ENCODE assay signal across 1 cellular context in the genomic region with DNA sequence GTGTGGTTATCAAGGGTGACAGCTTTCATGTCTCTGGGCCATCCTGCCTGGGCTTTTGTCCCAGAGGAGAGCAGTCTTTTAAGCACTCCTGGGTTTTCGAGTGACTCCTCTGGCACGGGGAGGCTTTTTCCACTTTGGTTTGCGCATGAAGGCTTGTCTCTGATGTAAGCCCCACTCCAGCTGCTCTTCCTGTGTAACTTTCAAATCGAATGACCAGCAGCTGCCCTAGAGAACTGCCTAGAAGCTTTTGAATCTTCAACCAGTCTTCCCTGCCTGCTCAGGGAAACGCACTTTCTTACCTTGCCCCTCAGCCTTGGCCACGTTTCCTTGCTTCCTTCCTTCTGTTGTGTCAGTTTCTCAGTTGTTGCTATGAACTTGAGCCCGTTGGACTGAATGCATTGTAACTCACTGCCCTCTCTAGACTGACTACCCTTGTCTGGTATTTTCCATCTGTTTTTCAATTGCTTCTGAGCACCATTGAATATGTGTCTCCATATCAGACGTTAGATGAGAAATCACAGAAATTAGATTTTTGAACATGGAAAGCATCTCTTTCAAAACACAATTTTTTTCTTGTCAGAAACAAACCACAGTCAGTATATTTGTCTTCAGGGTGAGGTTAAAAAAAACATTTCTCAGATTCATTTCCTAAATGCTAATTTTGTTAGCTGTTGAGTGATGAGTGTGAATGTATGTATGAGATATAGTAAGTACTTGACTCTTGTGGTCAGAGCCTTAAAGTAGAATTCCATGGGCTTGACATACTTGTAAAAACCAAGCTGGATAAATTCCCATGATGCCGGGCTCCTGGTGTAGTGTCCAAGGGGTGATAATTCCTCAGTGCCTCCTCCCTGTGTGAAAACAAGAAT.
A peak's percentile ranks its signal among the peaks of the same experiment; 100 is the strongest.
TF ChIP-seq lines count a peak whose summit lies in the region.

No MANE protein-coding gene starts in this region.

TF ChIP-seq in endothelial cell of umbilical vein, 7 proteins besides CTCF, POLR2A, EP300 and RAD21:
- TF ChIP-seq JUN (IDR thresholded peaks at IDR 0.05; ENCODE audit: borderline replicate concordance, insufficient read depth, insufficient read length, low read depth) (peak; percentile 32), FOS (IDR thresholded peaks at IDR 0.05; ENCODE audit: borderline replicate concordance, insufficient read depth, low read length) (no peak), GATA2 (IDR thresholded peaks at IDR 0.05; ENCODE audit: insufficient read depth, insufficient read length, low read depth, low read length) (no peak)
